ENCODE assay signal across 10 cellular contexts in genomic region chr12:122917508-122918227, GRCh38. TPM values are rescaled to one million over a fixed set of nuclear protein-coding genes. Genes with fewer than 3 reads are reported as not detected.
DNase-seq lines count a peak whose midpoint lies in the region; ATAC-seq and TF ChIP-seq lines count a peak whose summit lies in the region.
"Had no signal": no experiment of that assay in that cellular context is flagged by ENCODE, and none has a peak within 500 bp of the region (broad histone marks: within the 10 kb centered on the region; RNA-seq: fewer than 3 reads in every experiment).

No MANE protein-coding gene starts in this region.

- H3K36me3 ChIP-seq in cardiac muscle cell (no peaks in the 10 kb centered on the region), rectal smooth muscle tissue (ENCODE audit: control insufficient read depth, insufficient read depth, low read length) (no peaks in the 10 kb centered on the region)

- no peak overlapping the region for H4K5ac ChIP-seq in H9 (ENCODE audit: insufficient read length, low read depth, low read length)

- H3K4me3 ChIP-seq in cardiac muscle cell (no peak overlapping the region), rectal smooth muscle tissue (ENCODE audit: low read length) (no peak overlapping the region)

- no peak overlapping the region for H3K27ac Mint-ChIP-seq in WTC11
- no peak overlapping the region; a peak in 1 of 7 replicates for H3K27ac Mint-ChIP-seq in H9
- no peak overlapping the region for H3K27ac Mint-ChIP-seq in stimulated activated naive CD8-positive, alpha-beta T cell treated with anti-CD3 and anti-CD28 coated beads, Interleukin-15, amount 100 ng/mL, for 72 hours

- H3K14ac ChIP-seq in H9 (ENCODE audit: insufficient read depth, low read length), result no peak overlapping the region

- peaks cover 2% of the 10 kb centered on the region; the same call in 1 of the 2 replicates for H3K27me3 Mint-ChIP-seq in WTC11 (ENCODE audit: low read depth)
- H3K27me3 Mint-ChIP-seq in H9 (ENCODE audit: low read depth), result peaks cover 26% of the 10 kb centered on the region
- no peaks in the 10 kb centered on the region for H3K27me3 Mint-ChIP-seq in stimulated activated naive CD8-positive, alpha-beta T cell treated with anti-CD3 and anti-CD28 coated beads, Interleukin-15, amount 100 ng/mL, for 72 hours
- H3K27me3 Mint-ChIP-seq: brain had no signal

- no peak overlapping the region for H4K91ac ChIP-seq in H9 (ENCODE audit: insufficient read length, low read depth, low read length)

- H3K27ac ChIP-seq in cardiac muscle cell (peak overlapping the region; percentile 77), rectal smooth muscle tissue (ENCODE audit: low read depth, low read length) (peak overlapping the region; percentile 38), H9 (ENCODE audit: insufficient read length, low read depth, low read length) (no peak overlapping the region)

- no peak overlapping the region for H4K8ac ChIP-seq in H9 (replicated peaks; ENCODE audit: insufficient read length, low read depth, low read length)

- H2AK5ac ChIP-seq in H9 (ENCODE audit: insufficient read length, low read length), result no peak overlapping the region

- WGBS in H9 (ENCODE audit: extremely low coverage, insufficient read length, low lambda C conversion rate), result no CpG with 5 or more reads among the region's 11 CpGs

- H2BK20ac ChIP-seq in H9 (ENCODE audit: low read depth, low read length, poor library complexity, severe bottlenecking), result no peak overlapping the region

- H2BK15ac ChIP-seq in H9 (ENCODE audit: low read depth, low read length), result no peak overlapping the region

- 0 out of 2 replicates have a peak, but pooled peaks cover 3% of the 10 kb centered on the region for H3K4me1 Mint-ChIP-seq in WTC11
- H3K4me1 Mint-ChIP-seq in H9, result no peaks in the 10 kb centered on the region
- H3K4me1 Mint-ChIP-seq in stimulated activated naive CD8-positive, alpha-beta T cell treated with anti-CD3 and anti-CD28 coated beads, Interleukin-15, amount 100 ng/mL, for 72 hours, result peaks cover 7% of the 10 kb centered on the region

- H3K4me1 ChIP-seq in cardiac muscle cell (ENCODE audit: low read depth) (peaks cover 10% of the 10 kb centered on the region), rectal smooth muscle tissue (ENCODE audit: control insufficient read depth, insufficient read depth, low read length) (peaks cover 4% of the 10 kb centered on the region), H9 (ENCODE audit: insufficient read depth, low read length) (no peaks in the 10 kb centered on the region)

- H4K20me1 ChIP-seq in H9 (ENCODE audit: control insufficient read depth, insufficient read depth, insufficient read length), result no peaks in the 10 kb centered on the region

- H3K56ac ChIP-seq in H9 (ENCODE audit: insufficient read length, low read depth, low read length), result no peak overlapping the region

- H3K79me2 ChIP-seq in H9 (ENCODE audit: insufficient read depth, low read length), result no peaks in the 10 kb centered on the region

- H2BK5ac ChIP-seq in H9 (ENCODE audit: insufficient read length, low read length), result no peak overlapping the region

- CTCF ChIA-PET in WTC11 (lab: Charles Lee), result no interaction called here

- DNase-seq in EL, result peak; percentile 84
- DNase-seq in WTC11 (ENCODE audit: low spot score), result no peak
- DNase-seq in cardiac muscle cell (ENCODE audit: low read depth in 1 of 2, low spot score in 1 of 2), result peak; percentile 58 to 86
- DNase-seq in NCI-H510A treated with DMSO at 0.1 percent for 48 hours (lab: John Stamatoyannopoulos, UW), result no peak
- DNase-seq in H9, result no peak
- no peak for DNase-seq in stimulated activated naive CD8-positive, alpha-beta T cell treated with anti-CD3 and anti-CD28 coated beads, Interleukin-15, amount 100 ng/mL, for 72 hours
- DNase-seq: stimulated activated naive CD4-positive, alpha-beta T cell had no signal

- H3K23me2 ChIP-seq in H9 (ENCODE audit: insufficient read length, low read depth, low read length, poor library complexity, severe bottlenecking), result no peaks in the 10 kb centered on the region

- H3K9me3 ChIP-seq in cardiac muscle cell (ENCODE audit: low read depth) (no peaks in the 10 kb centered on the region), H9 (ENCODE audit: control insufficient read depth, low read depth, low read length) (no peaks in the 10 kb centered on the region)

- H3K23ac ChIP-seq in H9 (ENCODE audit: insufficient read length, low read depth, low read length), result no peak overlapping the region

- no peak overlapping the region for H3K18ac ChIP-seq in H9 (ENCODE audit: insufficient read length, low read depth, low read length)

- H3K4me2 ChIP-seq in H9 (ENCODE audit: insufficient read depth, insufficient read length, low read length), result no peak overlapping the region

- no peak overlapping the region for H3K4ac ChIP-seq in H9 (ENCODE audit: low read depth, low read length)

- peaks cover 7% of the 10 kb centered on the region for H3K9me3 Mint-ChIP-seq in WTC11
- H3K9me3 Mint-ChIP-seq in H9, result no peaks in the 10 kb centered on the region
- no peaks in the 10 kb centered on the region for H3K9me3 Mint-ChIP-seq in stimulated activated naive CD8-positive, alpha-beta T cell treated with anti-CD3 and anti-CD28 coated beads, Interleukin-15, amount 100 ng/mL, for 72 hours

- no peak overlapping the region for H2AFZ ChIP-seq in H9 (ENCODE audit: low read length)

- H3K4me3 Mint-ChIP-seq in WTC11, result no peak overlapping the region
- H3K4me3 Mint-ChIP-seq in H9, result no peak overlapping the region
- H3K4me3 Mint-ChIP-seq in stimulated activated naive CD8-positive, alpha-beta T cell treated with anti-CD3 and anti-CD28 coated beads, Interleukin-15, amount 100 ng/mL, for 72 hours, result no peak overlapping the region
- H3K4me3 Mint-ChIP-seq: brain had no signal

- H3K9ac ChIP-seq in rectal smooth muscle tissue (ENCODE audit: low read length) (no peak overlapping the region), H9 (ENCODE audit: extremely low read depth, insufficient read length, low read length) (no peak overlapping the region)

- no peak overlapping the region for H2BK120ac ChIP-seq in H9 (ENCODE audit: low read depth, low read length, poor library complexity, severe bottlenecking)

- ATAC-seq in WTC11, result no peak
- no peak for ATAC-seq in activated CD4-positive, CD25-positive, alpha-beta regulatory T cell treated with anti-CD3 and anti-CD28 coated beads, Interleukin-2, amount 50 U/mL, for 24 hours
- ATAC-seq in stimulated activated naive CD8-positive, alpha-beta T cell treated with anti-CD3 and anti-CD28 coated beads, Interleukin-15, amount 100 ng/mL, for 72 hours, result no peak

- H3T11ph ChIP-seq in H9 (ENCODE audit: low read length), result no peak overlapping the region

- no peaks in the 10 kb centered on the region for H3K79me1 ChIP-seq in H9 (ENCODE audit: insufficient read depth, low read depth, low read length, poor library complexity, severe bottlenecking)

- no peaks in the 10 kb centered on the region for H3K36me3 Mint-ChIP-seq in WTC11
- no peaks in the 10 kb centered on the region for H3K36me3 Mint-ChIP-seq in H9 (ENCODE audit: insufficient read depth in 1 of 3, low read depth in 3 of 3)

- H2BK12ac ChIP-seq in H9 (ENCODE audit: insufficient read length, low read depth, low read length), result no peak overlapping the region

- H3K27me3 ChIP-seq in cardiac muscle cell, result no peaks in the 10 kb centered on the region
- H3K27me3 ChIP-seq in rectal smooth muscle tissue (ENCODE audit: control insufficient read depth, insufficient read depth, low read length), result no peaks in the 10 kb centered on the region
- H3K27me3 ChIP-seq in H9 (ENCODE audit: insufficient read depth, low read length), result no peaks in the 10 kb centered on the region

- POLR2A ChIA-PET in WTC11 (lab: Charles Lee), result no interaction called here

- no peak for TF ChIP-seq CTCF in WTC11 (IDR thresholded peaks at IDR 0.05)
- TF ChIP-seq CTCF in cardiac muscle cell (IDR thresholded peaks at IDR 0.05; ENCODE audit: low read depth, low read length), result no peak
- no peak for TF ChIP-seq CTCF in H9 (conservative IDR thresholded peaks at IDR 0.05)

TF ChIP-seq in WTC11, 78 proteins besides CTCF, POLR2A, EP300 and RAD21:
- TF ChIP-seq ZNF416 (CRISPR knock-in tag; IDR thresholded peaks at IDR 0.05) (no peak), FOXP1 (CRISPR knock-in tag; IDR thresholded peaks at IDR 0.05; ENCODE audit: borderline replicate concordance) (no peak), JAZF1 (CRISPR knock-in tag; IDR thresholded peaks at IDR 0.05) (no peak), ZNF425 (CRISPR knock-in tag; conservative IDR thresholded peaks at IDR 0.05) (no peak), GABPB1 (CRISPR knock-in tag; IDR thresholded peaks at IDR 0.05) (0 out of 2 replicates have a peak, but pooled peaks have one; percentile 43), MYBL2 (CRISPR knock-in tag; IDR thresholded peaks at IDR 0.05) (no peak)
TF ChIP-seq in WTC11: peak in this region for 1.

RNA-seq across cellular contexts. Expression of gene VPS37B, which starts 21.7 kb away (rescaled TPM):
- 10.4 to 18.1 TPM (median 11.4 TPM) in 3 replicates for total RNA-seq in WTC11 (2021)
- 47.3 and 52.1 TPM in 2 replicates for total RNA-seq in cardiac muscle cell
- polyA plus RNA-seq in cardiac muscle cell, result 31.7 and 47.4 TPM in 2 replicates
- total RNA-seq in H9 (2021), result 12.3 and 12.9 TPM in 2 replicates

RNA-seq across cellular contexts. Expression of gene ABCB9, which starts 48.6 kb away (rescaled TPM):
- total RNA-seq in WTC11 (2021) (4.8 to 6.3 TPM (median 5.8 TPM) in 3 replicates), cardiac muscle cell (9.7 and 13.0 TPM in 2 replicates), H9 (2021) (3.3 and 4.6 TPM in 2 replicates)
- 5.2 and 10.0 TPM in 2 replicates for polyA plus RNA-seq in cardiac muscle cell

RNA-seq across cellular contexts. Expression of gene OGFOD2, which starts 57.4 kb away (rescaled TPM):
- 17.3 to 28.1 TPM (median 23.9 TPM) in 3 replicates for total RNA-seq in WTC11 (2021)
- total RNA-seq in cardiac muscle cell, result 39.3 and 44.4 TPM in 2 replicates
- 22.8 and 41.8 TPM in 2 replicates for polyA plus RNA-seq in cardiac muscle cell
- 14.1 and 14.7 TPM in 2 replicates for total RNA-seq in H9 (2021)

Comparison
In these comparisons a context has a peak if more than half of its experiments do, and no peak if none do; other contexts are left out.
1. DNase-seq: peak in EL (single experiment) and cardiac muscle cell (2 of 2); none in WTC11 (single experiment), NCI-H510A treated with DMSO at 0.1 percent for 48 hours (single experiment), H9 (single experiment) and stimulated activated naive CD8-positive, alpha-beta T cell treated with anti-CD3 and anti-CD28 coated beads, Interleukin-15, amount 100 ng/mL, for 72 hours (0 of 2).